In the genomic region with DNA sequence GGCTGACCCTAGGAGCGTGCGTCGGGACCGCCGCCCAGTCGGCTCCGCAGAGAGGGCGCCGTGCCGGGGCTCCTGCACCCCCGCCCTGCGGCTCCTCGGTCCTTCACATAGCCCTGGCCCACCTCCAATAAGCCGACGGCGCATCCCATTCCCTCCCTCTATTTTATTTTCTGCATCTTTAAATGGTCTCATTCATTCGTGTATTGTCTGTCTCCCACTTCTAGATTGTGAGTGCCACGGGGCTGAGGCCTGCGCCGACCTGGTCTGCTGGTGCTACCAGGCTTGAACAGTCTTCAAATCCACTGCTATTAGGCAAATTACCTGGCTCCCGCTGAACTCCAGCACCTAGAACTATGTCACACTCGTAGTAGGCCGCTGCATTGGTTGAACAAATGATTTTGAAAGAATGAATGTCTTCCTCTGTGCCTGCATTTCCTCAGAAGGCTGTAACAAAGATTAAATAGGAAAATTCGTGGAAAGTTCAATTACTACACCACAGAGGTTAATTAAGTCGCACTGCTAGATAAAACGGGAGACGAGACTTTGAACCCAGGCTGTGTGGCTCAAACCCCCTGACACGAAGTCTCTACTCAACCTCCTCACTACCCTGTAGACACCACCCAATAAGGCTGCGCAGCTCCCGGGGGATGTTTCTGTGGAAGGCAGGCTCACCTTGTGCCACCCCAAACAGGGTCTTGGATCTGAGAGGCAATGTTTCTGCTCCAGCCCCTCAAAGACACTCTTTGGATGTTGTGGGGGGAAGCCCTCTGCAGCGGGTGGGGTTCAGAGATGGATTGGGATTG, we compare ENCODE assay signal across 8 cellular contexts. TPM values are rescaled to one million over a fixed set of nuclear protein-coding genes. Genes with fewer than 3 reads are reported as not detected.
DNase-seq lines count a peak whose midpoint lies in the region; ATAC-seq and TF ChIP-seq lines count a peak whose summit lies in the region.

No MANE protein-coding gene starts in this region.

- H3K9me3 ChIP-seq in HUES48 (ENCODE audit: control insufficient read depth, insufficient read depth, low read length) (no peaks in the 10 kb centered on the region), right atrium auricular region (no peaks in the 10 kb centered on the region), skeletal muscle tissue (ENCODE audit: control insufficient read depth in 3 of 3, low read length in 3 of 3) (no peaks in the 10 kb centered on the region)

- H3K4me1 ChIP-seq in HUES48 (ENCODE audit: control insufficient read depth, insufficient read depth, low read length) (peaks cover 36% of the 10 kb centered on the region), right atrium auricular region (peaks cover 0 to 54% of the 10 kb centered on the region in 2 donors), skeletal muscle tissue (ENCODE audit: control insufficient read depth in 3 of 3, insufficient read depth in 3 of 3, low read length in 3 of 3) (peaks cover 52 to 67% (median 57%) of the 10 kb centered on the region in 3 donors)

- ATAC-seq in GM18511 (IDR thresholded peaks at IDR 0.05; ENCODE audit: unreplicated experiment) (no peak), GM19452 (IDR thresholded peaks at IDR 0.05; ENCODE audit: unreplicated experiment) (no peak), HG02798 (IDR thresholded peaks at IDR 0.05; ENCODE audit: poor library complexity, unreplicated experiment) (no peak)

- H3K4me3 ChIP-seq in HUES48 (ENCODE audit: low read depth, low read length) (peak overlapping the region; percentile 69), right atrium auricular region (peak overlapping the region; percentile 56 to 74), skeletal muscle tissue (ENCODE audit: low read length in 3 of 3) (peak overlapping the region; percentile 59 to 97 (median 90))

- no peaks in the 10 kb centered on the region for H3K27me3 Mint-ChIP-seq in activated CD4-positive, alpha-beta memory T cell treated with anti-CD3 and anti-CD28 coated beads for 36 hours

- no peaks in the 10 kb centered on the region for H3K27me3 ChIP-seq in HUES48 (ENCODE audit: control insufficient read depth, insufficient read depth, low read length)
- H3K27me3 ChIP-seq in right atrium auricular region = no peaks in the 10 kb centered on the region
- no peaks in the 10 kb centered on the region for H3K27me3 ChIP-seq in skeletal muscle tissue (ENCODE audit: control insufficient read depth in 3 of 3, insufficient read depth in 3 of 3, low read length in 3 of 3)

- H3K4me3 Mint-ChIP-seq in activated CD4-positive, alpha-beta memory T cell treated with anti-CD3 and anti-CD28 coated beads for 36 hours = peak overlapping the region; percentile 44

- peaks cover 9% of the 10 kb centered on the region for H3K36me3 Mint-ChIP-seq in activated CD4-positive, alpha-beta memory T cell treated with anti-CD3 and anti-CD28 coated beads for 36 hours

- TF ChIP-seq CTCF in right atrium auricular region (IDR thresholded peaks at IDR 0.05) = no peak
- no peak for TF ChIP-seq CTCF in GM10248 (IDR thresholded peaks at IDR 0.05; ENCODE audit: control extremely low read depth, extremely low read depth, low read depth, missing control alignments)

- H3K27ac ChIP-seq in HUES48 (ENCODE audit: low read depth, low read length) = peak overlapping the region; percentile 94
- H3K27ac ChIP-seq in right atrium auricular region = peak overlapping the region; percentile 87 to 95
- no peak overlapping the region for H3K27ac ChIP-seq in skeletal muscle tissue (ENCODE audit: low read depth, low read length)

- no peak overlapping the region for H3K27ac Mint-ChIP-seq in activated CD4-positive, alpha-beta memory T cell treated with anti-CD3 and anti-CD28 coated beads for 36 hours

- no peak for DNase-seq in activated CD4-positive, alpha-beta memory T cell treated with anti-CD3 and anti-CD28 coated beads for 36 hours
- DNase-seq in right atrium auricular region (ENCODE audit: low spot score) (no peak), GM10248 (ENCODE audit: extremely low spot score) (no peak)

- CTCF ChIA-PET in activated CD4-positive, alpha-beta memory T cell treated with anti-CD3 and anti-CD28 coated beads for 36 hours (lab: Charles Lee) = interaction anchor here (1.1 to 5.0 kb wide), 4 partner anchors 21 to 56 kb away, joined by 3 to 28 read pairs (median 14); a partner anchor contains a TSS
- CTCF ChIA-PET in GM10248 (lab: Yijun Ruan, JAX) = interaction anchor here (0.9 to 4.6 kb wide), 6 partner anchors 17 to 60 kb away, joined by 3 to 134 read pairs (median 5); a partner anchor contains a TSS

- H3K9me3 Mint-ChIP-seq in activated CD4-positive, alpha-beta memory T cell treated with anti-CD3 and anti-CD28 coated beads for 36 hours = no peaks in the 10 kb centered on the region

- H3K9ac ChIP-seq in HUES48 (ENCODE audit: low read depth, low read length) = no peak overlapping the region
- H3K9ac ChIP-seq in skeletal muscle tissue (ENCODE audit: low read depth in 1 of 3, low read length in 3 of 3) = peak overlapping the region; percentile 51 to 90 (median 79)

- intact Hi-C loops in activated CD4-positive, alpha-beta memory T cell treated with anti-CD3 and anti-CD28 coated beads for 36 hours (cut with micrococcal nuclease) = loop anchor here (10.0 kb wide), 1 partner anchor 867 kb away; a partner anchor contains a TSS

- POLR2A ChIA-PET in activated CD4-positive, alpha-beta memory T cell treated with anti-CD3 and anti-CD28 coated beads for 36 hours (lab: Charles Lee) = interaction anchor here (0.9 to 2.4 kb wide), 4 partner anchors 21 to 70 kb away, joined by 3 to 13 read pairs (median 4); a partner anchor contains a TSS
- POLR2A ChIA-PET in GM10248 (lab: Yijun Ruan, JAX) = interaction anchor here (0.6 kb wide), 1 partner anchor 64 kb away, joined by 5 read pairs; no protein-coding TSS in a partner anchor

- H3K4me1 Mint-ChIP-seq in activated CD4-positive, alpha-beta memory T cell treated with anti-CD3 and anti-CD28 coated beads for 36 hours (ENCODE audit: low read depth) = peaks cover 32% of the 10 kb centered on the region

- peaks cover 16% of the 10 kb centered on the region for H3K36me3 ChIP-seq in HUES48 (ENCODE audit: control insufficient read depth, insufficient read depth, low read length)
- H3K36me3 ChIP-seq in right atrium auricular region = peaks cover 10% of the 10 kb centered on the region
- peaks cover 4 to 12% (median 6%) of the 10 kb centered on the region in 3 donors for H3K36me3 ChIP-seq in skeletal muscle tissue (ENCODE audit: control insufficient read depth in 3 of 3, insufficient read depth in 3 of 3, low read length in 3 of 3)

RNA-seq across cellular contexts. Expression of a gene that starts 1.2 kb away (rescaled TPM):
- total RNA-seq in activated CD4-positive, alpha-beta memory T cell treated with anti-CD3 and anti-CD28 coated beads for 36 hours = 100 to 1,000 TPM; 238 to 242 TPM
- total RNA-seq in right atrium auricular region (10 to 100 TPM; 76.4 to 99.2 TPM), skeletal muscle tissue (95.0 TPM)

RNA-seq across cellular contexts. Expression of a gene that starts 3.4 kb away (rescaled TPM):
- total RNA-seq in activated CD4-positive, alpha-beta memory T cell treated with anti-CD3 and anti-CD28 coated beads for 36 hours = 10 to 100 TPM; 10.4 to 12.3 TPM
- total RNA-seq in right atrium auricular region = 10 to 100 TPM in 1 of 2 donors, 1 to 10 TPM in 1; 7.5 to 15.5 TPM
- 9.4 TPM for total RNA-seq in skeletal muscle tissue

RNA-seq across cellular contexts. Expression of a gene that starts 7.0 kb away (rescaled TPM):
- total RNA-seq in activated CD4-positive, alpha-beta memory T cell treated with anti-CD3 and anti-CD28 coated beads for 36 hours = 10 to 100 TPM; 28.7 to 34.9 TPM
- total RNA-seq in right atrium auricular region (10 to 100 TPM; 59.1 to 83.4 TPM), skeletal muscle tissue (26.1 TPM)

RNA-seq across cellular contexts. Expression of a gene that starts 13.5 kb away (rescaled TPM):
- total RNA-seq in activated CD4-positive, alpha-beta memory T cell treated with anti-CD3 and anti-CD28 coated beads for 36 hours = 10 to 100 TPM; 78.9 to 82.1 TPM
- total RNA-seq in right atrium auricular region (100 to 1,000 TPM; 153 to 201 TPM), skeletal muscle tissue (24.5 TPM)

RNA-seq across cellular contexts. Expression of a gene that starts 17.6 kb away (rescaled TPM):
- 10 to 100 TPM; 22.5 to 26.2 TPM for total RNA-seq in activated CD4-positive, alpha-beta memory T cell treated with anti-CD3 and anti-CD28 coated beads for 36 hours
- total RNA-seq in right atrium auricular region (10 to 100 TPM; 24.7 to 32.1 TPM), skeletal muscle tissue (18.8 TPM)
